8 cellular contexts compared by ENCODE assay signal in the genomic region with DNA sequence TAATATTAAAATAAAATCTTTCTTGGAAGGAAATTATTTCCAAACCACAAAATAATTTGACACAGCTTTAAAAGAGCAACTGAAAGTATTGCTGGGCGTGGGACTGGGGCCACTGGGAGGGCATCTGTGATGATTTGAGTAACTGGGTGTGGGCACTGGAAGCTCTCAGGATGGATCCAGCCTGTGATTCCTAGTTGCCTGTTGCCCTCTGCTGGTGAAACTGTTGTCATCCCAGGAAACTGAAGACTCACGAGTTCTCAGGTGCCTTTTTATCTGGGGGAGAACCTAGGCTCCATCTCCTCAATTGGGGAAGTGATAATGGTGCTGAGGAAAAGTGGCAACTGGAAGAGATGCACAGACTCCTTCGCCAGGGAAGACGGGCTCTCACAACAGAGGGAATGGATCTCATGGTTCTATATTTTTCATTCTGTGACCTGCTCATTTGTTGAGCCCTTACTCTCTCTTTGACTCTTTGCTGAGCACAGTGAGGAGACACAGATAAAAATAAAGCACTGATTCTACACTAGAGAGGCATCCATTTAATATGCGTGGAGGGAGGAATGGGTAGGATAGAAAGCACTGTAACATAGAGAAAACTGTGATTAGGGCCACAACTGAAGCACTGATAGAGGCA.
DNase-seq lines count a peak whose midpoint lies in the region; ATAC-seq and TF ChIP-seq lines count a peak whose summit lies in the region.

No MANE protein-coding gene starts in this region.

- no peaks in the 10 kb centered on the region for H3K9me3 ChIP-seq in Caco-2

- DNase-seq in Caco-2 (peak; percentile 68 to 70), HEK293T (ENCODE audit: extremely low spot score) (peak; percentile 58), NCI-H82 (lab: John Stamatoyannopoulos, UW) (peak; percentile 86), MCF 10A (ENCODE audit: unreplicated experiment) (peak; percentile 78), inferior parietal cortex (ENCODE audit: extremely low spot score) (peak; percentile 63)
- DNase-seq in stimulated activated CD4-positive, alpha-beta T cell treated with anti-CD3 and anti-CD28 coated beads, Interleukin-4, amount 100 ng/mL, for 24 hours = peak; percentile 21

- POLR2A ChIA-PET in Caco-2 (lab: Charles Lee) = interaction anchor here (0.7 kb wide), 1 partner anchor 690 kb away, joined by 3 read pairs; no protein-coding TSS in a partner anchor
- POLR2A ChIA-PET in HEK293T (lab: Yijun Ruan, JAX) = no interaction called here
- POLR2A ChIA-PET in MCF 10A (lab: Yijun Ruan, JAX) = interaction anchor here (0.5 to 1.2 kb wide), 4 partner anchors 270 to 1492 kb away, joined by 3 to 4 read pairs (median 3); partner anchors contain the start of gene BCL6

- no peak overlapping the region for H3K4me3 ChIP-seq in Caco-2 (ENCODE audit: low read depth, low read length)

- H3K27me3 Mint-ChIP-seq in Caco-2 (ENCODE audit: insufficient read depth, unreplicated experiment) (no peaks in the 10 kb centered on the region), MCF 10A (ENCODE audit: insufficient read depth, unreplicated experiment) (no peaks in the 10 kb centered on the region)

- H3K27ac Mint-ChIP-seq in Caco-2 (ENCODE audit: unreplicated experiment) = no peak overlapping the region
- no peak overlapping the region for H3K27ac Mint-ChIP-seq in MCF 10A (ENCODE audit: low read depth, unreplicated experiment)

- no peaks in the 10 kb centered on the region for H3K36me3 ChIP-seq in Caco-2 (ENCODE audit: control insufficient read depth, insufficient read depth, low read length)

- ATAC-seq in HG03520 (IDR thresholded peaks at IDR 0.05; ENCODE audit: unreplicated experiment) (no peak), GM19455 (IDR thresholded peaks at IDR 0.05; ENCODE audit: unreplicated experiment) (no peak)

- H3K36me3 Mint-ChIP-seq in Caco-2 (ENCODE audit: insufficient read depth, unreplicated experiment) (no peaks in the 10 kb centered on the region), MCF 10A (ENCODE audit: insufficient read depth, unreplicated experiment) (no peaks in the 10 kb centered on the region)

- H3K9me3 Mint-ChIP-seq in Caco-2 (ENCODE audit: unreplicated experiment) (no peaks in the 10 kb centered on the region), MCF 10A (ENCODE audit: unreplicated experiment) (no peaks in the 10 kb centered on the region)

- H3K4me1 ChIP-seq in Caco-2 = peaks cover 8% of the 10 kb centered on the region; the same call in 1 of the 2 replicates

- intact Hi-C loops in Caco-2 (cut with micrococcal nuclease; ENCODE audit: unreplicated experiment) = loop anchor here (1.0 to 5.0 kb wide), 5 partner anchors 45 to 1491 kb away; no protein-coding TSS in a partner anchor
- intact Hi-C loops in MCF 10A (cut with micrococcal nuclease) = loop anchor here (1.0 to 2.0 kb wide), 5 partner anchors 34 to 1494 kb away; no protein-coding TSS in a partner anchor

- H3K4me1 Mint-ChIP-seq in Caco-2 (ENCODE audit: low read depth, unreplicated experiment) (peaks cover 14% of the 10 kb centered on the region), MCF 10A (ENCODE audit: insufficient read depth, unreplicated experiment) (no peaks in the 10 kb centered on the region)

- H3K27me3 ChIP-seq in Caco-2 (replicated peaks; ENCODE audit: control insufficient read depth, insufficient read depth, low read length) = no peaks in the 10 kb centered on the region

- no TSS peak for BruUV-seq in Caco-2 (replicated peaks; lab: Mats Ljungman, UMichigan)
- BruUV-seq in MCF 10A (replicated peaks; lab: Mats Ljungman, UMichigan) = no TSS peak

- TF ChIP-seq CTCF in Caco-2 (IDR thresholded peaks at IDR 0.05; ENCODE audit: insufficient read depth in 1 of 2, low read depth in 1 of 2, low read length in 1 of 2, severe bottlenecking in 1 of 2, unreplicated experiment in 1 of 2) (peak; percentile 79 to 81), MCF 10A (IDR thresholded peaks at IDR 0.05; ENCODE audit: unreplicated experiment) (peak; percentile 67)

- CTCF ChIA-PET in Caco-2 (lab: Charles Lee) (interaction anchor here (0.7 to 1.5 kb wide), 5 partner anchors 17 to 1493 kb away, joined by 3 to 4 read pairs (median 4); no protein-coding TSS in a partner anchor), HEK293T (lab: Yijun Ruan, JAX) (interaction anchor here (0.7 kb wide), 2 partner anchors 85 to 1495 kb away, joined by 3 read pairs; no protein-coding TSS in a partner anchor), MCF 10A (lab: Yijun Ruan, JAX) (interaction anchor here (0.5 to 3.6 kb wide), 19 partner anchors 9 to 1493 kb away, joined by 3 to 23 read pairs (median 4); no protein-coding TSS in a partner anchor)

- H3K4me3 Mint-ChIP-seq in Caco-2 (ENCODE audit: unreplicated experiment) (no peak overlapping the region), MCF 10A (ENCODE audit: unreplicated experiment) (no peak overlapping the region)

TF ChIP-seq in HEK293T, 16 proteins besides CTCF, POLR2A, EP300 and RAD21:
- no peak for TF ChIP-seq FOXM1 (IDR thresholded peaks at IDR 0.05; ENCODE audit: borderline replicate concordance)
- no peak for TF ChIP-seq LEF1 (IDR thresholded peaks at IDR 0.05; ENCODE audit: borderline replicate concordance)
- TF ChIP-seq FOXK2 (IDR thresholded peaks at IDR 0.05) = no peak
- TF ChIP-seq, protein P1, sequence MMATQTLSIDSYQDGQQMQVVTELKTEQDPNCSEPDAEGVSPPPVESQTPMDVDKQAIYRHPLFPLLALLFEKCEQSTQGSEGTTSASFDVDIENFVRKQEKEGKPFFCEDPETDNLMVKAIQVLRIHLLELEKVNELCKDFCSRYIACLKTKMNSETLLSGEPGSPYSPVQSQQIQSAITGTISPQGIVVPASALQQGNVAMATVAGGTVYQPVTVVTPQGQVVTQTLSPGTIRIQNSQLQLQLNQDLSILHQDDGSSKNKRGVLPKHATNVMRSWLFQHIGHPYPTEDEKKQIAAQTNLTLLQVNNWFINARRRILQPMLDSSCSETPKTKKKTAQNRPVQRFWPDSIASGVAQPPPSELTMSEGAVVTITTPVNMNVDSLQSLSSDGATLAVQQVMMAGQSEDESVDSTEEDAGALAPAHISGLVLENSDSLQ (IDR thresholded peaks at IDR 0.05) = no peak
- no peak for TF ChIP-seq ELF4 (IDR thresholded peaks at IDR 0.05)
- TF ChIP-seq NFRKB (IDR thresholded peaks at IDR 0.05) = no peak

Comparison
In these comparisons a context has a peak if more than half of its experiments do, and no peak if none do; other contexts are left out.
1. DNase-seq: peak in every context shown above with its lines; median percentile 86 in NCI-H82; 78 in MCF 10A; 69 in Caco-2; 63 in inferior parietal cortex; 58 in HEK293T; 21 in stimulated activated CD4-positive, alpha-beta T cell treated with anti-CD3 and anti-CD28 coated beads, Interleukin-4, amount 100 ng/mL, for 24 hours.